Comparison of ENCODE assay signal across 12 cellular contexts in genomic region chr2:128093762-128094161, GRCh38.
"Had no signal": no experiment of that assay in that cellular context is flagged by ENCODE, and none has a peak within 500 bp of the region (broad histone marks: within the 10 kb centered on the region; RNA-seq: fewer than 3 reads in every experiment).

No MANE protein-coding gene starts in this region.

- H3K9me3 ChIP-seq: ascending aorta, thoracic aorta, uterus had no signal

- H3K4me3 ChIP-seq: ascending aorta, thoracic aorta, uterus had no signal

- H3K4me1 ChIP-seq: uterus had no signal

- H3K9me3 Mint-ChIP-seq: activated naive CD8-positive, alpha-beta T cell treated with anti-CD3 and anti-CD28 coated beads, Interleukin-2, amount 50 U/mL, for 24 hours; activated T-cell treated with anti-CD3 and anti-CD28 coated beads, Interleukin-2, amount 50 U/mL, for 24 hours; naive thymus-derived CD4-positive, alpha-beta T cell; stimulated activated naive CD8-positive, alpha-beta T cell treated with anti-CD3 and anti-CD28 coated beads, Interleukin-15, Interleukin-2, amounts not matched to agents 100 ng/mL and 50 ng/mL, for 24 hours had no signal

- H3K27me3 Mint-ChIP-seq: activated naive CD8-positive, alpha-beta T cell treated with anti-CD3 and anti-CD28 coated beads, Interleukin-2, amount 50 U/mL, for 24 hours; activated T-cell treated with anti-CD3 and anti-CD28 coated beads, Interleukin-2, amount 50 U/mL, for 24 hours; naive thymus-derived CD4-positive, alpha-beta T cell; stimulated activated naive CD8-positive, alpha-beta T cell treated with anti-CD3 and anti-CD28 coated beads, Interleukin-15, Interleukin-2, amounts not matched to agents 100 ng/mL and 50 ng/mL, for 24 hours; T-helper 17 cell had no signal

- H3K36me3 ChIP-seq: uterus had no signal

- H3K27me3 ChIP-seq: ascending aorta, uterus had no signal

- DNase-seq: activated naive CD8-positive, alpha-beta T cell treated with anti-CD3 and anti-CD28 coated beads, Interleukin-2, amount 50 U/mL, for 24 hours; activated T-cell treated with anti-CD3 and anti-CD28 coated beads, Interleukin-2, amount 50 U/mL, for 24 hours; foreskin melanocyte; head of caudate nucleus; naive thymus-derived CD4-positive, alpha-beta T cell; stimulated activated CD4-positive, alpha-beta T cell treated with anti-CD3 and anti-CD28 coated beads, Interleukin-2, amount 100 ng/mL, for 48 hours; T-helper 17 cell; uterus had no signal

- ATAC-seq: activated CD4-positive, CD25-positive, alpha-beta regulatory T cell treated with anti-CD3 and anti-CD28 coated beads, Interleukin-2, amount 50 U/mL, for 24 hours; activated naive CD8-positive, alpha-beta T cell treated with anti-CD3 and anti-CD28 coated beads, Interleukin-2, amount 50 U/mL, for 24 hours; naive thymus-derived CD4-positive, alpha-beta T cell; T-helper 17 cell had no signal

- H3K27ac Mint-ChIP-seq: activated naive CD8-positive, alpha-beta T cell treated with anti-CD3 and anti-CD28 coated beads, Interleukin-2, amount 50 U/mL, for 24 hours; stimulated activated naive CD8-positive, alpha-beta T cell treated with anti-CD3 and anti-CD28 coated beads, Interleukin-15, Interleukin-2, amounts not matched to agents 100 ng/mL and 50 ng/mL, for 24 hours; T-helper 17 cell had no signal

- H3K27ac ChIP-seq: ascending aorta, thoracic aorta, uterus had no signal
